ENCODE assay signal across 8 cellular contexts in the genomic region with DNA sequence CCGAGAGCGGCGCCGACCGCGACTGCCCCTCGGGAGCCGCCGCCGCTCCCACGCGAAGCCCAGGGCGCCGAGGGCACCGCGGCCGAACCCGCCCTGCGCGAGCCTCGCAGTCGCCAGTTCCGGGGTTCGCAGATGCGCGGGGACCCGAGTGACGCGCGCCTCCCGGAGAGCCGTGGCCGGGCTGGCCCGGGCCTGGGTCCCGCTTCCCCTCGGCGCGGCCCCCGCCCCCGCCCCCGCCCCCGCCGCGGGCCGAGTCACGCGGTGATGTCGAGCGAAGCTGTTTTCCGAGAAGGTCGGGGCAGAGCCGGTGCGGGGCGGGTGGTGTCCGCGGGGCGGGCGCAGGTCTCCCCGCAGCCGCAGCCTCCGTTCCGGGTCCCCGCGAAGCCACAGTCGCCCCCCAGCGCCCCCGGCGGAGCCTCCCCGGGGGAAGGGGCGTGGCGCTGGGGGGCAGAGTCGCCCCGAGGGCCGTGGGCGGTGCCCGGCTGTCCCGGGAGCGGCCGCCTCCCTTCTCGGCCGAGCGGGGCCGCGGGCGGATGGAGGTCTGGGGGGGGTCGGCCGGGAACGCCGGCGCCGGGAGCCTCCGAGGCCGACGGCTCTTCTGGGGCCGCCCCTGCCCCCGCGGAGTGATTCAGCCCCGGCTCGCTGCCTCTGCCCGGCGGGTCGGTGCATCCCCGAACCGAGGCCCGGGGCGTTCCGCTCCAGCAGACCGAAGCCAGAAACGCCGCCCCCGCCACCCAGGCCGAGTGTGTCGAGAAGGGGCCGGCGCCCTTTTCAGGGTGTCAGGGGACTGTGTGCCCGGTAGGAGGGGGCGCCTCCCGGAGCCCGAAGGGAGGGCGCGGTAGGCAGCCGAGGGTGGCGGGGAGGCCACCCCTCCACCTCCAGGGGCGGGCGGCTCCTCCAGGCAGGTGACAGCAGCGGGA. TPM values are rescaled to one million over a fixed set of nuclear protein-coding genes. Genes with fewer than 3 reads are reported as not detected.
DNase-seq lines count a peak whose midpoint lies in the region; ATAC-seq and TF ChIP-seq lines count a peak whose summit lies in the region.

No MANE protein-coding gene starts in this region.

- BruUV-seq in A673 (replicated peaks; lab: Mats Ljungman, UMichigan): no TSS peak

- POLR2A ChIA-PET in A673 (lab: Charles Lee; ENCODE audit: low non-redundant PET): no interaction called here
- POLR2A ChIA-PET in activated CD4-positive, alpha-beta memory T cell treated with anti-CD3 and anti-CD28 coated beads, Interleukin-2, amount 10 ng/mL, durations not matched to agents 7 days and 5 days (lab: Charles Lee): no interaction called here
- POLR2A ChIA-PET in naive thymus-derived CD4-positive, alpha-beta T cell (lab: Charles Lee): no interaction called here

- peaks cover 17% of the 10 kb centered on the region for H3K4me1 ChIP-seq in A673 (ENCODE audit: insufficient read depth, low read length, poor library complexity, severe bottlenecking)
- peaks cover 0 to 30% of the 10 kb centered on the region in 2 donors for H3K4me1 ChIP-seq in naive thymus-derived CD4-positive, alpha-beta T cell (ENCODE audit: control insufficient read depth in 2 of 2, insufficient read depth in 2 of 2, low read length in 2 of 2)
- peaks cover 53% of the 10 kb centered on the region for H3K4me1 ChIP-seq in upper lobe of right lung

- no peak overlapping the region for H3K4me3 Mint-ChIP-seq in activated CD4-positive, alpha-beta memory T cell treated with anti-CD3 and anti-CD28 coated beads, Interleukin-2, amount 10 ng/mL, durations not matched to agents 7 days and 5 days
- peak overlapping the region in 1 of 10 donors; percentile 77 for H3K4me3 Mint-ChIP-seq in naive thymus-derived CD4-positive, alpha-beta T cell

- H3K9me3 ChIP-seq in A673 (ENCODE audit: low read depth, low read length, poor library complexity, severe bottlenecking) (no peaks in the 10 kb centered on the region), upper lobe of right lung (no peaks in the 10 kb centered on the region)
- no peaks in the 10 kb centered on the region for H3K9me3 ChIP-seq in naive thymus-derived CD4-positive, alpha-beta T cell (ENCODE audit: control insufficient read depth in 2 of 3, low read length in 3 of 3)

- H3K27me3 Mint-ChIP-seq in activated CD4-positive, alpha-beta memory T cell treated with anti-CD3 and anti-CD28 coated beads, Interleukin-2, amount 10 ng/mL, durations not matched to agents 7 days and 5 days: peaks cover 36% of the 10 kb centered on the region
- peaks cover 0 to 33% (median 5%) of the 10 kb centered on the region in 5 donors for H3K27me3 Mint-ChIP-seq in naive thymus-derived CD4-positive, alpha-beta T cell

- no peak overlapping the region for H3K27ac Mint-ChIP-seq in activated CD4-positive, alpha-beta memory T cell treated with anti-CD3 and anti-CD28 coated beads, Interleukin-2, amount 10 ng/mL, durations not matched to agents 7 days and 5 days
- no peak overlapping the region for H3K27ac Mint-ChIP-seq in naive thymus-derived CD4-positive, alpha-beta T cell

- no peak overlapping the region for H3K27ac ChIP-seq in A673 (ENCODE audit: low read depth, low read length, poor library complexity, severe bottlenecking)
- H3K27ac ChIP-seq in naive thymus-derived CD4-positive, alpha-beta T cell (ENCODE audit: low read depth, low read length): no peak overlapping the region
- H3K27ac ChIP-seq in upper lobe of right lung: peak overlapping the region; percentile 80

- H3K36me3 ChIP-seq in A673 (ENCODE audit: insufficient read depth, low read length, poor library complexity, severe bottlenecking): no peaks in the 10 kb centered on the region
- H3K36me3 ChIP-seq in H7 (replicated peaks; ENCODE audit: control insufficient read depth, insufficient read depth, low read length): no peaks in the 10 kb centered on the region
- no peaks in the 10 kb centered on the region for H3K36me3 ChIP-seq in naive thymus-derived CD4-positive, alpha-beta T cell (ENCODE audit: control insufficient read depth in 2 of 3, insufficient read depth in 3 of 3, low read length in 3 of 3)
- peaks cover 8% of the 10 kb centered on the region for H3K36me3 ChIP-seq in upper lobe of right lung

- CTCF ChIA-PET in A673 (lab: Charles Lee): no interaction called here
- CTCF ChIA-PET in activated CD4-positive, alpha-beta memory T cell treated with anti-CD3 and anti-CD28 coated beads, Interleukin-2, amount 10 ng/mL, durations not matched to agents 7 days and 5 days (lab: Charles Lee): no interaction called here
- CTCF ChIA-PET in naive thymus-derived CD4-positive, alpha-beta T cell (lab: Charles Lee): no interaction called here

- peaks cover 17% of the 10 kb centered on the region for H3K36me3 Mint-ChIP-seq in activated CD4-positive, alpha-beta memory T cell treated with anti-CD3 and anti-CD28 coated beads, Interleukin-2, amount 10 ng/mL, durations not matched to agents 7 days and 5 days (ENCODE audit: low read depth)
- peaks cover 0 to 2% (median 0%) of the 10 kb centered on the region in 5 donors for H3K36me3 Mint-ChIP-seq in naive thymus-derived CD4-positive, alpha-beta T cell

- DNase-seq in A673 (ENCODE audit: low spot score): no peak
- peak; percentile 90 for DNase-seq in H7
- DNase-seq in activated CD4-positive, alpha-beta memory T cell treated with anti-CD3 and anti-CD28 coated beads, Interleukin-2, amount 10 ng/mL, durations not matched to agents 7 days and 5 days: peak; percentile 39
- DNase-seq in epithelial cell of proximal tubule (ENCODE audit: low read depth): no peak
- peak in 5 of 9 donors; percentile 21 to 72 (median 25) for DNase-seq in naive thymus-derived CD4-positive, alpha-beta T cell
- peak; percentile 84 for DNase-seq in upper lobe of right lung
- DNase-seq in NCI-H1105 treated with DMSO at 0.1 percent for 48 hours (lab: John Stamatoyannopoulos, UW): no peak

- no peak for TF ChIP-seq CTCF in A673 (conservative IDR thresholded peaks at IDR 0.05; ENCODE audit: low read depth, low read length)
- TF ChIP-seq CTCF in epithelial cell of proximal tubule (conservative IDR thresholded peaks at IDR 0.05; ENCODE audit: low read depth, low read length): no peak
- no peak for TF ChIP-seq CTCF in upper lobe of right lung (IDR thresholded peaks at IDR 0.05)

- peak overlapping the region; percentile 57 for H3K4me3 ChIP-seq in A673 (ENCODE audit: low read depth, low read length, poor library complexity, severe bottlenecking)
- peak overlapping the region; percentile 43 for H3K4me3 ChIP-seq in H7 (ENCODE audit: insufficient read depth, low read depth, low read length)
- peak overlapping the region; percentile 42 for H3K4me3 ChIP-seq in epithelial cell of proximal tubule (ENCODE audit: low read depth, low read length)
- H3K4me3 ChIP-seq in naive thymus-derived CD4-positive, alpha-beta T cell (ENCODE audit: low read length): peak overlapping the region; percentile 17
- H3K4me3 ChIP-seq in upper lobe of right lung: peak overlapping the region; percentile 67

- peak; percentile 13 for ATAC-seq in naive thymus-derived CD4-positive, alpha-beta T cell
- ATAC-seq in upper lobe of right lung (peak; percentile 21), GM18867 (IDR thresholded peaks at IDR 0.05; ENCODE audit: unreplicated experiment) (no peak)

- H3K27me3 ChIP-seq in A673 (replicated peaks; ENCODE audit: insufficient read depth, low read depth, low read length, poor library complexity) (peaks cover 10% of the 10 kb centered on the region), H7 (ENCODE audit: control insufficient read depth, insufficient read depth, low read length) (peaks cover 31% of the 10 kb centered on the region), upper lobe of right lung (no peaks in the 10 kb centered on the region)
- no peaks in the 10 kb centered on the region for H3K27me3 ChIP-seq in naive thymus-derived CD4-positive, alpha-beta T cell (ENCODE audit: control insufficient read depth in 2 of 2, insufficient read depth in 2 of 2, low read length in 2 of 2)

- H3K4me1 Mint-ChIP-seq in activated CD4-positive, alpha-beta memory T cell treated with anti-CD3 and anti-CD28 coated beads, Interleukin-2, amount 10 ng/mL, durations not matched to agents 7 days and 5 days: peaks cover 39% of the 10 kb centered on the region
- peaks cover 0 to 30% (median 10%) of the 10 kb centered on the region in 7 donors for H3K4me1 Mint-ChIP-seq in naive thymus-derived CD4-positive, alpha-beta T cell

- no peaks in the 10 kb centered on the region for H3K9me3 Mint-ChIP-seq in activated CD4-positive, alpha-beta memory T cell treated with anti-CD3 and anti-CD28 coated beads, Interleukin-2, amount 10 ng/mL, durations not matched to agents 7 days and 5 days
- no peaks in the 10 kb centered on the region for H3K9me3 Mint-ChIP-seq in naive thymus-derived CD4-positive, alpha-beta T cell

- intact Hi-C loops in A673 (cut with micrococcal nuclease; ENCODE audit: unreplicated experiment) (no loop called here), upper lobe of right lung (cut with DNase I) (no loop called here)
- intact Hi-C loops in naive thymus-derived CD4-positive, alpha-beta T cell (cut with micrococcal nuclease): loop anchor here in 1 of 2 donors (5.0 kb wide), 1 partner anchor 94 kb away; no protein-coding TSS in a partner anchor

RNA-seq across cellular contexts. Expression of a gene that starts 1.5 kb away (rescaled TPM):
- total RNA-seq in A673 (2021) (16.5 and 18.1 TPM in 2 replicates), epithelial cell of proximal tubule (11.9 and 12.3 TPM in 2 replicates), upper lobe of right lung (79.9 TPM)
- 26.6 and 32.0 TPM in 2 replicates for total RNA-seq in H7 (2014; rRNA removed; shearing (Covaris generic))
- 10 to 100 TPM; 27.3 to 28.1 TPM for total RNA-seq in activated CD4-positive, alpha-beta memory T cell treated with anti-CD3 and anti-CD28 coated beads, Interleukin-2, amount 10 ng/mL, durations not matched to agents 7 days and 5 days
- total RNA-seq in naive thymus-derived CD4-positive, alpha-beta T cell: 100 to 1,000 TPM in 1 of 5 experiments, 10 to 100 TPM in 2, 1 to 10 TPM in 2; 1.0 to 147 (median 10.3) TPM
- not detected for polyA plus RNA-seq in naive thymus-derived CD4-positive, alpha-beta T cell

Comparison
In these comparisons a context has a peak if more than half of its experiments do, and no peak if none do; other contexts are left out.
1. DNase-seq: peak in H7 (single experiment), activated CD4-positive, alpha-beta memory T cell treated with anti-CD3 and anti-CD28 coated beads, Interleukin-2, amount 10 ng/mL, durations not matched to agents 7 days and 5 days (single experiment), naive thymus-derived CD4-positive, alpha-beta T cell (5 of 9) and upper lobe of right lung (single experiment); none in A673 (single experiment), epithelial cell of proximal tubule (single experiment) and NCI-H1105 treated with DMSO at 0.1 percent for 48 hours (single experiment).
2. H3K4me3 ChIP-seq: peak in every context shown above with its lines; median percentile 67 in upper lobe of right lung; 57 in A673; 43 in H7; 42 in epithelial cell of proximal tubule; 17 in naive thymus-derived CD4-positive, alpha-beta T cell.